Comparison of ENCODE assay signal across 19 cellular contexts in the genomic region with DNA sequence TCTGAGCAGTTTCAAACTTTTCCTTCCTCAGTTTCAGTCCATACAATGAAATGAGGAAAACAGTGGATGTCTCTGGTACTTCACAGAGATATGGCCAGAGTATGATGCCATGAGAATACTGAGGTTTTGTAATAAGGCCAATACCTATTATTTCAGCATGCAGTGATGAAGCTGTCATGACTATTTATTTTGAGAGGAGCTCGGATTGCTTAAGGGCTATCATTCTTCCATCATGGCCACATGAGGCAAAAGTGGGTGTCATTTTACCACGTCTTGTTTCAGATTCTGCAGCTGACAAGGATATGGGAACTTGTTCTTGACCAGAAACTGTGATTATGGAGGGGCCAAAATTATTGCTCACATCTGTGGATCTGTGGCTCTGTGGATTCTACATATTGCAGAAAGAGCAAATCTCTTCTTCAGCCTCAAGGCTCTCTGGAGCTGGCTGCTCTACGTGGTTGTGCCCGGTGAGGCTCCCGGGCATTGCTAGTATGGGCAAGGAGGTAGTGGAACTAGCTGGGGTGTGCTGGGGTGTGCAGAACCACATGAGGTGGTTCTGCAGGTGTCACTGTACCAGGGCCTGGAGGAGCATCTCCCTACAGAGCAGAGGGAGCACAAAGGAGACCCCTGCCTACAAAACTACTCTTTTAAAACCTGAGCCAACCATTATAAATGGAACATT.
"Had no signal": no experiment of that assay in that cellular context is flagged by ENCODE, and none has a peak within 500 bp of the region (broad histone marks: within the 10 kb centered on the region; RNA-seq: fewer than 3 reads in every experiment).

No MANE protein-coding gene starts in this region.

- H3K27ac ChIP-seq: foreskin keratinocyte had no signal

- H3K27me3 Mint-ChIP-seq: activated CD4-positive, alpha-beta T cell treated with anti-CD3 and anti-CD28 coated beads, Interleukin-2, amount 10 ng/mL, durations not matched to agents 24 days and 14 days had no signal

- H3K4me1 ChIP-seq: foreskin keratinocyte had no signal

- H3K27ac Mint-ChIP-seq: activated CD4-positive, alpha-beta T cell treated with anti-CD3 and anti-CD28 coated beads, Interleukin-2, amount 10 ng/mL, durations not matched to agents 24 days and 14 days; activated naive CD4-positive, alpha-beta T cell treated with anti-CD3 and anti-CD28 coated beads, Interleukin-2, amount 50 U/mL, for 72 hours; activated T-cell treated with anti-CD3 and anti-CD28 coated beads, Interleukin-2, amount 50 U/mL, for 72 hours; T-helper 2 cell treated with Interferon-gamma antibody and Interleukin-4, amounts not matched to agents 5 μg/mL and 100 μg/mL, for 36 hours had no signal

- H3K4me3 Mint-ChIP-seq: activated CD4-positive, alpha-beta T cell treated with anti-CD3 and anti-CD28 coated beads, Interleukin-2, amount 10 ng/mL, durations not matched to agents 24 days and 14 days; activated T-cell treated with anti-CD3 and anti-CD28 coated beads, Interleukin-2, amount 50 U/mL, for 72 hours; T-helper 2 cell treated with Interferon-gamma antibody and Interleukin-4, amounts not matched to agents 5 μg/mL and 100 μg/mL, for 36 hours had no signal

- DNase-seq: activated CD4-positive, alpha-beta T cell treated with anti-CD3 and anti-CD28 coated beads, Interleukin-2, amount 10 ng/mL, durations not matched to agents 24 days and 14 days; activated CD4-positive, CD25-positive, alpha-beta regulatory T cell; activated CD8-positive, alpha-beta memory T cell treated with anti-CD3 and anti-CD28 coated beads, Interleukin-2, amount 50 U/mL, for 48 hours; activated gamma-delta T cell; activated T-cell treated with anti-CD3 and anti-CD28 coated beads, Interleukin-2, amount 50 U/mL, for 72 hours; amygdala; body of pancreas; caudate nucleus; foreskin keratinocyte; head of caudate nucleus; kidney glomerular epithelial cell; left ventricle myocardium superior; mesendoderm; stimulated activated CD4-positive, alpha-beta T cell treated with anti-CD3 and anti-CD28 coated beads, Interleukin-12 subunit alpha, Interleukin-12 subunit beta, amount 100 ng/mL, for 4 hours; stimulated activated CD4-positive, alpha-beta T cell treated with anti-CD3 and anti-CD28 coated beads, Interleukin-2, amount 100 ng/mL, for 24 hours; tibial artery; uterus had no signal

- H3K36me3 ChIP-seq: tibial artery, uterus had no signal

- H3K9me3 ChIP-seq: body of pancreas, tibial artery, uterus had no signal

- H3K4me3 ChIP-seq: body of pancreas, tibial artery, uterus had no signal

- H3K4me1 Mint-ChIP-seq: activated CD4-positive, alpha-beta T cell treated with anti-CD3 and anti-CD28 coated beads, Interleukin-2, amount 10 ng/mL, durations not matched to agents 24 days and 14 days had no signal

- ATAC-seq: activated naive CD4-positive, alpha-beta T cell treated with anti-CD3 and anti-CD28 coated beads, Interleukin-2, amount 50 U/mL, for 72 hours; activated T-cell treated with anti-CD3 and anti-CD28 coated beads, Interleukin-2, amount 50 U/mL, for 72 hours; body of pancreas; foreskin keratinocyte had no signal

- H3K27me3 ChIP-seq: body of pancreas, foreskin keratinocyte, tibial artery, uterus had no signal
